Comparison of ENCODE assay signal across 8 cellular contexts in the genomic region with DNA sequence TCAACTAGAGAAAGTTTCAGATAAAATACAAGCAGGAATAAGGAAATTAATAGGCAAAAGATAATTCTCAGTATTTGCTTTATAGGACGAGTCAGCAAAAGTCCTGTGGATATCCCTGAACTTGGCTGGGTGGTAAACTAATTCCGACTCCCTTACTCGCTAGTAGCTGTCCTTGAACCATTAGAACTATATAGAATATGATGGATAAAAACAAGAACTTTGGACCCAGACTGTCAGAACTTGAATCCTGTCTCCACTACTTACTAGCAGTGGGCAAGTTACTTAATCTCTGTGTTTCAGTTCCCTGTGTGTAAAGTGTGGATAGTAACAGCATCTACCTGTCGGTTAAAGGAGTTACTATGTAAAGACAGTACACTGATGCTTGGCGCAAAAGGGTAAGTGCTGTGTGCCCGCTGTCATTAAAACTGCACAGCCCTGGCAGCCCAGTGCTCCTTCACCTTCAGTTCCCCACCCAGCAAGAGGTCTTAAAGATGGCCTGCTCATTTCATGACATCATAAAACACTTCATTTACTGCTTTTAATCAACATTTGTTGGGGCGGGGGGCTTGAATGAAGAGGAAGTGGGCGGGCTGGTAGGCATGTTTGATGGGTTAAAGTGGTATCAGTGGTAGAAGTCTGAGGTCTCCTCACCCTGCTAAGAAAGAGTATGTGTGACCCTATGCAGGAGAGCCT. TPM values are rescaled to one million over a fixed set of nuclear protein-coding genes. Genes with fewer than 3 reads are reported as not detected.
DNase-seq lines count a peak whose midpoint lies in the region; ATAC-seq and TF ChIP-seq lines count a peak whose summit lies in the region.

No MANE protein-coding gene starts in this region.

- no peak overlapping the region for H2AFZ ChIP-seq in OCI-LY7 (ENCODE audit: low read length)

- H3K4me3 ChIP-seq in BE2C (ENCODE audit: low read depth, low read length) (peak overlapping the region; percentile 91), OCI-LY7 (ENCODE audit: low read depth, low read length, poor library complexity, severe bottlenecking) (no peak overlapping the region), endodermal cell (ENCODE audit: low read length) (peak overlapping the region; percentile 97)

- H3K27ac ChIP-seq in OCI-LY7 (ENCODE audit: low read depth, low read length, poor library complexity, severe bottlenecking) = no peak overlapping the region
- no peak overlapping the region for H3K27ac ChIP-seq in endodermal cell (ENCODE audit: low read depth, low read length)

- no peak overlapping the region for H3K27ac Mint-ChIP-seq in endodermal cell
- H3K27ac Mint-ChIP-seq in nephron progenitor cell = peak overlapping the region; percentile 46

- no peak for ATAC-seq in GM18870 (IDR thresholded peaks at IDR 0.05; ENCODE audit: unreplicated experiment)

- H3K4me1 Mint-ChIP-seq in endodermal cell = peaks cover 83% of the 10 kb centered on the region
- peaks cover 91% of the 10 kb centered on the region for H3K4me1 Mint-ChIP-seq in nephron progenitor cell

- H3K4me1 ChIP-seq in BE2C (peaks cover 52% of the 10 kb centered on the region), OCI-LY7 (ENCODE audit: insufficient read depth, low read length, poor library complexity, severe bottlenecking) (peaks cover 20% of the 10 kb centered on the region), endodermal cell (ENCODE audit: control insufficient read depth, insufficient read depth, low read length) (peaks cover 46% of the 10 kb centered on the region)

- TF ChIP-seq CTCF in BE2C (IDR thresholded peaks at IDR 0.05; ENCODE audit: low read depth, low read length) = no peak
- TF ChIP-seq CTCF in OCI-LY7 (conservative IDR thresholded peaks at IDR 0.05; ENCODE audit: low read length) = no peak
- TF ChIP-seq CTCF in endodermal cell (conservative IDR thresholded peaks at IDR 0.05) = no peak
- TF ChIP-seq CTCF in nephron progenitor cell (IDR thresholded peaks at IDR 0.05) = no peak

- H3K27me3 ChIP-seq in BE2C (no peaks in the 10 kb centered on the region), endodermal cell (ENCODE audit: control insufficient read depth, insufficient read depth, low read length, poor library complexity, severe bottlenecking) (no peaks in the 10 kb centered on the region)

- POLR2A ChIA-PET in OCI-LY7 (lab: Charles Lee) = interaction anchor here (0.6 to 1.0 kb wide), 3 partner anchors 61 to 670 kb away, joined by 3 to 4 read pairs (median 3); no protein-coding TSS in a partner anchor

- H3K9me3 Mint-ChIP-seq in endodermal cell (no peaks in the 10 kb centered on the region), nephron progenitor cell (no peaks in the 10 kb centered on the region)

- H3K27me3 Mint-ChIP-seq in endodermal cell (ENCODE audit: insufficient read depth) = no peaks in the 10 kb centered on the region
- no peaks in the 10 kb centered on the region for H3K27me3 Mint-ChIP-seq in nephron progenitor cell (ENCODE audit: low read depth, poor library complexity)

- no peaks in the 10 kb centered on the region for H3K79me2 ChIP-seq in OCI-LY7 (ENCODE audit: insufficient read depth, low read depth, low read length)

- H3K36me3 ChIP-seq in BE2C (peaks cover 3% of the 10 kb centered on the region; the same call in 1 of the 2 replicates), OCI-LY7 (ENCODE audit: insufficient read depth, low read length) (no peaks in the 10 kb centered on the region), endodermal cell (ENCODE audit: control insufficient read depth, insufficient read depth, low read length) (peaks cover 62% of the 10 kb centered on the region)

- peak overlapping the region; percentile 87 for H3K4me3 Mint-ChIP-seq in endodermal cell
- H3K4me3 Mint-ChIP-seq in nephron progenitor cell = peak overlapping the region; percentile 92

- H3K36me3 Mint-ChIP-seq in endodermal cell (ENCODE audit: low read depth) (peaks cover 12% of the 10 kb centered on the region), nephron progenitor cell (ENCODE audit: low read depth) (peaks cover 11% of the 10 kb centered on the region)

- CTCF ChIA-PET in OCI-LY7 (lab: Charles Lee; ENCODE audit: unreplicated experiment) = no interaction called here

- no peak overlapping the region for H3K9ac ChIP-seq in endodermal cell (ENCODE audit: extremely low read depth, low read length, poor library complexity, severe bottlenecking)

- 92 to 96% methylated on average over 6 to 8 of the region's 8 CpGs for WGBS in endodermal cell (ENCODE audit: insufficient coverage in 1 of 2, insufficient read length in 1 of 2), 2 experiments

- DNase-seq in BE2C (no peak), OCI-LY7 (ENCODE audit: low spot score) (no peak), endodermal cell (no peak), nephron progenitor cell (no peak), A172 (ENCODE audit: low spot score) (no peak), NCI-H187 treated with DMSO at 0.1 percent for 48 hours (lab: John Stamatoyannopoulos, UW) (no peak), NAMALWA (ENCODE audit: low spot score) (no peak)

- BruUV-seq in OCI-LY7 (replicated peaks; lab: Mats Ljungman, UMichigan) = no TSS peak

- H4K20me1 ChIP-seq in OCI-LY7 (ENCODE audit: insufficient read depth, low read length) = no peaks in the 10 kb centered on the region

- H3K4me2 ChIP-seq in OCI-LY7 (ENCODE audit: low read length) = peak overlapping the region; percentile 84

- no peaks in the 10 kb centered on the region for H3K9me3 ChIP-seq in BE2C
- no peaks in the 10 kb centered on the region for H3K9me3 ChIP-seq in OCI-LY7 (ENCODE audit: low read length)
- H3K9me3 ChIP-seq in endodermal cell (ENCODE audit: control insufficient read depth, low read length) = no peaks in the 10 kb centered on the region

- intact Hi-C loops in OCI-LY7 (cut with micrococcal nuclease; ENCODE audit: unreplicated experiment) = loop anchor here (2.0 to 10.0 kb wide), 3 partner anchors 43 to 355 kb away; partner anchors contain the start of gene APH1B

- H3K9me2 ChIP-seq in OCI-LY7 (ENCODE audit: insufficient read depth, low read length) = no peaks in the 10 kb centered on the region

RNA-seq across cellular contexts. Expression of gene TPM1, which starts 7.3 kb away (rescaled TPM):
- polyA plus RNA-seq in BE2C (2012; ENCODE audit: insufficient read depth, insufficient read length, low read depth) = 148 TPM
- total RNA-seq in OCI-LY7 (2014; rRNA removed; shearing (Covaris generic)) = 19.9 and 20.7 TPM in 2 replicates
- 19.3 and 19.7 TPM in 2 replicates for total RNA-seq in OCI-LY7 (2022)
- total RNA-seq in endodermal cell = 100 to 1,000 TPM; 245 to 363 TPM
- 264 TPM for polyA plus RNA-seq in endodermal cell (2013, experiment 1 of 2)
- 314 TPM for polyA plus RNA-seq in endodermal cell (2013, experiment 2 of 2)
- total RNA-seq in A172 (2014; rRNA removed; shearing (Covaris generic)) = 666 and 678 TPM in 2 replicates

Comparison
In these comparisons a context has a peak if more than half of its experiments do, and no peak if none do; other contexts are left out.
1. RNA of gene TPM1, which starts 7.3 kb away (total RNA-seq): 666 to 678 TPM in A172 and 245 to 363 TPM in endodermal cell; 19.3 to 20.7 TPM in OCI-LY7; every median in the first group is over 10 times any median in the second.